Comparison of ENCODE assay signal across 8 cellular contexts in genomic region chr17:64320613-64321553, GRCh38. TPM values are rescaled to one million over a fixed set of nuclear protein-coding genes. Genes with fewer than 3 reads are reported as not detected.
DNase-seq lines count a peak whose midpoint lies in the region; ATAC-seq and TF ChIP-seq lines count a peak whose summit lies in the region.

No MANE protein-coding gene starts in this region.

- peak; percentile 82 for TF ChIP-seq CTCF in lower lobe of right lung (IDR thresholded peaks at IDR 0.05)

- H3K4me1 ChIP-seq in lower lobe of right lung: peaks cover 50% of the 10 kb centered on the region

- no peaks in the 10 kb centered on the region for H3K9me3 ChIP-seq in lower lobe of right lung

- no peaks in the 10 kb centered on the region for H3K27me3 ChIP-seq in lower lobe of right lung (ENCODE audit: low read depth)

- intact Hi-C loops in lower lobe of right lung (cut with DNase I) (loop anchor here (10.0 kb wide), 1 partner anchor 94 kb away; no protein-coding TSS in a partner anchor), posterior vena cava (cut with DNase I) (loop anchor here (1.0 to 5.0 kb wide), 2 partner anchors 91 to 97 kb away; no protein-coding TSS in a partner anchor)

- peak overlapping the region; percentile 7 for H3K4me3 ChIP-seq in lower lobe of right lung

- DNase-seq in AML-193 (lab: John Stamatoyannopoulos, UW) (peak; percentile 82 to 84), HCEC 1CT (peak; percentile 81), NCI-H510A treated with DMSO at 0.1 percent for 48 hours (lab: John Stamatoyannopoulos, UW) (peak; percentile 88), dedifferentiated amniotic fluid mesenchymal stem cell (ENCODE audit: extremely low spot score) (peak; percentile 82), lower lobe of right lung (peak; percentile 61), posterior vena cava (ENCODE audit: low spot score) (no peak)
- peak; percentile 40 to 64 for DNase-seq in activated CD4-positive, alpha-beta T cell treated with anti-CD3 and anti-CD28 coated beads for 4 hours
- DNase-seq in stimulated activated CD8-positive, alpha-beta memory T cell treated with anti-CD3 and anti-CD28 coated beads, Interleukin-12 subunit alpha, Interleukin-12 subunit beta, amount 100 ng/mL, for 1 hour (ENCODE audit: low read depth): peak; percentile 43

- H3K27ac ChIP-seq in lower lobe of right lung: peak overlapping the region; percentile 31

- peaks cover 32% of the 10 kb centered on the region for H3K36me3 ChIP-seq in lower lobe of right lung

- peak; percentile 78 to 84 for ATAC-seq in lower lobe of right lung

RNA-seq across cellular contexts. Expression of gene TEX2, which starts 57.8 kb away (rescaled TPM):
- total RNA-seq in lower lobe of right lung (41.3 TPM), posterior vena cava (10 to 100 TPM; 24.6 to 27.4 TPM)
